ENCODE assay signal across 1 cellular context in the genomic region with DNA sequence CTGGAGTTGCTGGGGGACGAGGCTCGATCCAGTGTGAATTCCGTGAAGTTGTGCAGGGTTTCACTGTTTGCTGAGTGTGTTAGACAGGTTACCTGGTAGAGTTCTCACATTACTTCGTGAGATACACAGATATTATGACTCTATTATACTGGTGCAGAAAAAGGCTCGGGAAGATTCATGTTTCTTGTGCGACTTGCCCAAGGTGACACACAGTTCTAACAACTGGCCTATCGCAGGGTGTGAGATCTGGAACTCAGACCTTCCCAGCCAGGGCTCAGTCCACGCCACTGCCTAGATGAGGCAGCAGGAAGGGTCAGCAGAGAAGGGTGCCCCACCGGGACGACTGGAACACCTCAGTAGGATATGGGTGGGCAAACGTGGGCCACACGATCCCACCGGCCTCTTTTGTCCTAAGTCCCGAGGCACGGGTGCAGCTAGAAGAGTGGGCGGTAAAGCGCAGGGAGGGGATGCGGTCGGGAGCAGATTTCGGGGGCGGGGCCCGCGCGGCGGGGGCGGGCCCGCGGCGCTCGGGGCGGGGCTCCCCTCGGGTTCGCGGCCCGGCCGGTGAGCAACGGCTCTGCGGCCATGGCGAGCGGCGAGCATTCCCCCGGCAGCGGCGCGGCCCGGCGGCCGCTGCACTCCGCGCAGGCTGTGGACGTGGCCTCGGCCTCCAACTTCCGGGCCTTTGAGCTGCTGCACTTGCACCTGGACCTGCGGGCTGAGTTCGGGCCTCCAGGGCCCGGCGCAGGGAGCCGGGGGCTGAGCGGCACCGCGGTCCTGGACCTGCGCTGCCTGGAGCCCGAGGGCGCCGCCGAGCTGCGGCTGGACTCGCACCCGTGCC.
TF ChIP-seq lines count a peak whose summit lies in the region.

A gene with protein sequence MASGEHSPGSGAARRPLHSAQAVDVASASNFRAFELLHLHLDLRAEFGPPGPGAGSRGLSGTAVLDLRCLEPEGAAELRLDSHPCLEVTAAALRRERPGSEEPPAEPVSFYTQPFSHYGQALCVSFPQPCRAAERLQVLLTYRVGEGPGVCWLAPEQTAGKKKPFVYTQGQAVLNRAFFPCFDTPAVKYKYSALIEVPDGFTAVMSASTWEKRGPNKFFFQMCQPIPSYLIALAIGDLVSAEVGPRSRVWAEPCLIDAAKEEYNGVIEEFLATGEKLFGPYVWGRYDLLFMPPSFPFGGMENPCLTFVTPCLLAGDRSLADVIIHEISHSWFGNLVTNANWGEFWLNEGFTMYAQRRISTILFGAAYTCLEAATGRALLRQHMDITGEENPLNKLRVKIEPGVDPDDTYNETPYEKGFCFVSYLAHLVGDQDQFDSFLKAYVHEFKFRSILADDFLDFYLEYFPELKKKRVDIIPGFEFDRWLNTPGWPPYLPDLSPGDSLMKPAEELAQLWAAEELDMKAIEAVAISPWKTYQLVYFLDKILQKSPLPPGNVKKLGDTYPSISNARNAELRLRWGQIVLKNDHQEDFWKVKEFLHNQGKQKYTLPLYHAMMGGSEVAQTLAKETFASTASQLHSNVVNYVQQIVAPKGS (plus strand): TSS at position 567 of the 841 bp plus-strand sequence. CDS start 19 bp downstream, at position 586.

TF ChIP-seq in K562, 482 proteins besides CTCF, POLR2A, EP300 and RAD21 (continued from another document and continues in another):
- TF ChIP-seq, protein P1, sequence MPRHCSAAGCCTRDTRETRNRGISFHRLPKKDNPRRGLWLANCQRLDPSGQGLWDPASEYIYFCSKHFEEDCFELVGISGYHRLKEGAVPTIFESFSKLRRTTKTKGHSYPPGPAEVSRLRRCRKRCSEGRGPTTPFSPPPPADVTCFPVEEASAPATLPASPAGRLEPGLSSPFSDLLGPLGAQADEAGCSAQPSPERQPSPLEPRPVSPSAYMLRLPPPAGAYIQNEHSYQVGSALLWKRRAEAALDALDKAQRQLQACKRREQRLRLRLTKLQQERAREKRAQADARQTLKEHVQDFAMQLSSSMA (CRISPR knock-in tag; IDR thresholded peaks at IDR 0.05): no peak
- TF ChIP-seq FOSL1 (tag; conservative IDR thresholded peaks at IDR 0.05): no peak
- no peak for TF ChIP-seq ZNF24 (IDR thresholded peaks at IDR 0.05)
- no peak for TF ChIP-seq RBM39 (optimal IDR thresholded peaks at IDR 0.05; ENCODE audit: low read depth, low read length)
- no peak for TF ChIP-seq KLF1 (tag; IDR thresholded peaks at IDR 0.05)
- TF ChIP-seq POLR2H (tag; IDR thresholded peaks at IDR 0.05; ENCODE audit: low read depth): peak; percentile 47; the same call in 1 of the 2 replicates
- TF ChIP-seq TOE1 (IDR thresholded peaks at IDR 0.05; ENCODE audit: borderline replicate concordance): no peak
- 0 out of 2 replicates have a peak, but pooled peaks have one; percentile 29 for TF ChIP-seq TOE1 (CRISPR knock-in tag; IDR thresholded peaks at IDR 0.05; ENCODE audit: borderline replicate concordance, low read depth)
- TF ChIP-seq TAF9B (IDR thresholded peaks at IDR 0.05; ENCODE audit: partially characterized antibody): no peak
- TF ChIP-seq KDM5B (IDR thresholded peaks at IDR 0.05; ENCODE audit: insufficient replicate concordance, low read depth, low read length): peak; percentile 85
- TF ChIP-seq FOXA3 (CRISPR knock-in tag; conservative IDR thresholded peaks at IDR 0.05 in 1 of 2, IDR thresholded peaks at IDR 0.05 in 1 of 2): no peak
- TF ChIP-seq IRF2 (CRISPR knock-in tag; IDR thresholded peaks at IDR 0.05): no peak
- TF ChIP-seq, protein P2, sequence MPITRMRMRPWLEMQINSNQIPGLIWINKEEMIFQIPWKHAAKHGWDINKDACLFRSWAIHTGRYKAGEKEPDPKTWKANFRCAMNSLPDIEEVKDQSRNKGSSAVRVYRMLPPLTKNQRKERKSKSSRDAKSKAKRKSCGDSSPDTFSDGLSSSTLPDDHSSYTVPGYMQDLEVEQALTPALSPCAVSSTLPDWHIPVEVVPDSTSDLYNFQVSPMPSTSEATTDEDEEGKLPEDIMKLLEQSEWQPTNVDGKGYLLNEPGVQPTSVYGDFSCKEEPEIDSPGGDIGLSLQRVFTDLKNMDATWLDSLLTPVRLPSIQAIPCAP (CRISPR knock-in tag; IDR thresholded peaks at IDR 0.05; ENCODE audit: borderline replicate concordance): no peak
- TF ChIP-seq JUND (IDR thresholded peaks at IDR 0.05; ENCODE audit: borderline replicate concordance, low read depth, low read length): 0 out of 2 replicates have a peak, but pooled peaks have one; percentile 7
- TF ChIP-seq JUND (tag; IDR thresholded peaks at IDR 0.05; ENCODE audit: borderline replicate concordance, low read depth, low read length): no peak
- TF ChIP-seq, protein P3, sequence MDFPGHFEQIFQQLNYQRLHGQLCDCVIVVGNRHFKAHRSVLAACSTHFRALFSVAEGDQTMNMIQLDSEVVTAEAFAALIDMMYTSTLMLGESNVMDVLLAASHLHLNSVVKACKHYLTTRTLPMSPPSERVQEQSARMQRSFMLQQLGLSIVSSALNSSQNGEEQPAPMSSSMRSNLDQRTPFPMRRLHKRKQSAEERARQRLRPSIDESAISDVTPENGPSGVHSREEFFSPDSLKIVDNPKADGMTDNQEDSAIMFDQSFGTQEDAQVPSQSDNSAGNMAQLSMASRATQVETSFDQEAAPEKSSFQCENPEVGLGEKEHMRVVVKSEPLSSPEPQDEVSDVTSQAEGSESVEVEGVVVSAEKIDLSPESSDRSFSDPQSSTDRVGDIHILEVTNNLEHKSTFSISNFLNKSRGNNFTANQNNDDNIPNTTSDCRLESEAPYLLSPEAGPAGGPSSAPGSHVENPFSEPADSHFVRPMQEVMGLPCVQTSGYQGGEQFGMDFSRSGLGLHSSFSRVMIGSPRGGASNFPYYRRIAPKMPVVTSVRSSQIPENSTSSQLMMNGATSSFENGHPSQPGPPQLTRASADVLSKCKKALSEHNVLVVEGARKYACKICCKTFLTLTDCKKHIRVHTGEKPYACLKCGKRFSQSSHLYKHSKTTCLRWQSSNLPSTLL (IDR thresholded peaks at IDR 0.05): no peak
- no peak for TF ChIP-seq GABPA (tag; conservative IDR thresholded peaks at IDR 0.05; ENCODE audit: low read depth)
- no peak for TF ChIP-seq ETS2 (tag; IDR thresholded peaks at IDR 0.05; ENCODE audit: borderline replicate concordance, poor library complexity, severe bottlenecking)
- peak in 1 of 2 experiments; percentile 72; a peak in 1 of 4 replicates for TF ChIP-seq TEAD1 (CRISPR knock-in tag; IDR thresholded peaks at IDR 0.05)
- no peak for TF ChIP-seq MCM5 (IDR thresholded peaks at IDR 0.05; ENCODE audit: low read depth)
- TF ChIP-seq, protein P4, sequence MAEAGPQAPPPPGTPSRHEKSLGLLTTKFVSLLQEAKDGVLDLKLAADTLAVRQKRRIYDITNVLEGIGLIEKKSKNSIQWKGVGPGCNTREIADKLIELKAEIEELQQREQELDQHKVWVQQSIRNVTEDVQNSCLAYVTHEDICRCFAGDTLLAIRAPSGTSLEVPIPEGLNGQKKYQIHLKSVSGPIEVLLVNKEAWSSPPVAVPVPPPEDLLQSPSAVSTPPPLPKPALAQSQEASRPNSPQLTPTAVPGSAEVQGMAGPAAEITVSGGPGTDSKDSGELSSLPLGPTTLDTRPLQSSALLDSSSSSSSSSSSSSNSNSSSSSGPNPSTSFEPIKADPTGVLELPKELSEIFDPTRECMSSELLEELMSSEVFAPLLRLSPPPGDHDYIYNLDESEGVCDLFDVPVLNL (CRISPR knock-in tag; IDR thresholded peaks at IDR 0.05; ENCODE audit: low read depth): peak; percentile 14; the same call in 1 of the 2 replicates
- TF ChIP-seq ZC3H4 (CRISPR knock-in tag; IDR thresholded peaks at IDR 0.05; ENCODE audit: borderline replicate concordance): no peak
- TF ChIP-seq, protein P5, sequence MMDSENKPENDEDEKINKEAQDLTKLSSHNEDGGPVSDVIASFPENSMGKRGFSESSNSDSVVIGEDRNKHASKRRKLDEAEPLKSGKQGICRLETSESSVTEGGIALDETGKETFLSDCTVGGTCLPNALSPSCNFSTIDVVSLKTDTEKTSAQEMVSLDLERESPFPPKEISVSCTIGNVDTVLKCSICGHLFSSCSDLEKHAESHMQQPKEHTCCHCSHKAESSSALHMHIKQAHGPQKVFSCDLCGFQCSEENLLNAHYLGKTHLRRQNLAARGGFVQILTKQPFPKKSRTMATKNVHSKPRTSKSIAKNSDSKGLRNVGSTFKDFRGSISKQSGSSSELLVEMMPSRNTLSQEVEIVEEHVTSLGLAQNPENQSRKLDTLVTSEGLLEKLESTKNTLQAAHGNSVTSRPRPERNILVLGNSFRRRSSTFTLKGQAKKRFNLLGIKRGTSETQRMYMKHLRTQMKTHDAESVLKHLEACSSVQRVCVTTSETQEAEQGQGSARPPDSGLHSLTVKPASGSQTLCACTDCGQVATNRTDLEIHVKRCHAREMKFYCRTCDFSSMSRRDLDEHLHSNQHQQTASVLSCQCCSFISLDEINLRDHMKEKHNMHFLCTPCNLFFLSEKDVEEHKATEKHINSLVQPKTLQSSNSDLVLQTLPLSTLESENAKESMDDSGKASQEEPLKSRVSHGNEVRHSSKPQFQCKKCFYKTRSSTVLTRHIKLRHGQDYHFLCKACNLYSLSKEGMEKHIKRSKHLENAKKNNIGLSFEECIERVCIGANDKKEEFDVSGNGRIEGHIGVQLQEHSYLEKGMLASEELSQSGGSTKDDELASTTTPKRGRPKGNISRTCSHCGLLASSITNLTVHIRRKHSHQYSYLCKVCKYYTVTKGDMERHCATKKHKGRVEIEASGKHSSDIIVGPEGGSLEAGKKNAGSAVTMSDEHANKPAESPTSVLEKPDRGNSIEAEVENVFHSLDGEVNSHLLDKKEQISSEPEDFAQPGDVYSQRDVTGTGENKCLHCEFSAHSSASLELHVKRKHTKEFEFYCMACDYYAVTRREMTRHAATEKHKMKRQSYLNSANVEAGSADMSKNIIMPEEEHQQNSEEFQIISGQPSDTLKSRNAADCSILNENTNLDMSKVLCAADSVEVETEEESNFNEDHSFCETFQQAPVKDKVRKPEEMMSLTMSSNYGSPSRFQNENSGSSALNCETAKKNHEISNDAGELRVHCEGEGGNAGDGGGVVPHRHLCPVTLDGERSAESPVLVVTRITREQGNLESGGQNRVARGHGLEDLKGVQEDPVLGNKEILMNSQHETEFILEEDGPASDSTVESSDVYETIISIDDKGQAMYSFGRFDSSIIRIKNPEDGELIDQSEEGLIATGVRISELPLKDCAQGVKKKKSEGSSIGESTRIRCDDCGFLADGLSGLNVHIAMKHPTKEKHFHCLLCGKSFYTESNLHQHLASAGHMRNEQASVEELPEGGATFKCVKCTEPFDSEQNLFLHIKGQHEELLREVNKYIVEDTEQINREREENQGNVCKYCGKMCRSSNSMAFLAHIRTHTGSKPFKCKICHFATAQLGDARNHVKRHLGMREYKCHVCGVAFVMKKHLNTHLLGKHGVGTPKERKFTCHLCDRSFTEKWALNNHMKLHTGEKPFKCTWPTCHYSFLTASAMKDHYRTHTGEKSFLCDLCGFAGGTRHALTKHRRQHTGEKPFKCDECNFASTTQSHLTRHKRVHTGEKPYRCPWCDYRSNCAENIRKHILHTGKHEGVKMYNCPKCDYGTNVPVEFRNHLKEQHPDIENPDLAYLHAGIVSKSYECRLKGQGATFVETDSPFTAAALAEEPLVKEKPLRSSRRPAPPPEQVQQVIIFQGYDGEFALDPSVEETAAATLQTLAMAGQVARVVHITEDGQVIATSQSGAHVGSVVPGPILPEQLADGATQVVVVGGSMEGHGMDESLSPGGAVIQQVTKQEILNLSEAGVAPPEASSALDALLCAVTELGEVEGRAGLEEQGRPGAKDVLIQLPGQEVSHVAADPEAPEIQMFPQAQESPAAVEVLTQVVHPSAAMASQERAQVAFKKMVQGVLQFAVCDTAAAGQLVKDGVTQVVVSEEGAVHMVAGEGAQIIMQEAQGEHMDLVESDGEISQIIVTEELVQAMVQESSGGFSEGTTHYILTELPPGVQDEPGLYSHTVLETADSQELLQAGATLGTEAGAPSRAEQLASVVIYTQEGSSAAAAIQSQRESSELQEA (IDR thresholded peaks at IDR 0.05; ENCODE audit: low read depth): no peak
- TF ChIP-seq MEF2A (IDR thresholded peaks at IDR 0.05; ENCODE audit: control insufficient read depth, low read depth, low read length): 0 out of 2 replicates have a peak, but pooled peaks have one; percentile 22
- TF ChIP-seq ZBTB1 (CRISPR knock-in tag; IDR thresholded peaks at IDR 0.05; ENCODE audit: borderline replicate concordance, low read depth): peak; percentile 15
- TF ChIP-seq TFAM (CRISPR knock-in tag; conservative IDR thresholded peaks at IDR 0.05): no peak
- TF ChIP-seq PTBP1 (IDR thresholded peaks at IDR 0.05; ENCODE audit: low read depth, low read length): no peak
- no peak for TF ChIP-seq KDM2B (CRISPR knock-in tag; IDR thresholded peaks at IDR 0.05)
- TF ChIP-seq, protein P6, sequence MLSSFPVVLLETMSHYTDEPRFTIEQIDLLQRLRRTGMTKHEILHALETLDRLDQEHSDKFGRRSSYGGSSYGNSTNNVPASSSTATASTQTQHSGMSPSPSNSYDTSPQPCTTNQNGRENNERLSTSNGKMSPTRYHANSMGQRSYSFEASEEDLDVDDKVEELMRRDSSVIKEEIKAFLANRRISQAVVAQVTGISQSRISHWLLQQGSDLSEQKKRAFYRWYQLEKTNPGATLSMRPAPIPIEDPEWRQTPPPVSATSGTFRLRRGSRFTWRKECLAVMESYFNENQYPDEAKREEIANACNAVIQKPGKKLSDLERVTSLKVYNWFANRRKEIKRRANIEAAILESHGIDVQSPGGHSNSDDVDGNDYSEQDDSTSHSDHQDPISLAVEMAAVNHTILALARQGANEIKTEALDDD (IDR thresholded peaks at IDR 0.05): no peak
- TF ChIP-seq, protein P7, sequence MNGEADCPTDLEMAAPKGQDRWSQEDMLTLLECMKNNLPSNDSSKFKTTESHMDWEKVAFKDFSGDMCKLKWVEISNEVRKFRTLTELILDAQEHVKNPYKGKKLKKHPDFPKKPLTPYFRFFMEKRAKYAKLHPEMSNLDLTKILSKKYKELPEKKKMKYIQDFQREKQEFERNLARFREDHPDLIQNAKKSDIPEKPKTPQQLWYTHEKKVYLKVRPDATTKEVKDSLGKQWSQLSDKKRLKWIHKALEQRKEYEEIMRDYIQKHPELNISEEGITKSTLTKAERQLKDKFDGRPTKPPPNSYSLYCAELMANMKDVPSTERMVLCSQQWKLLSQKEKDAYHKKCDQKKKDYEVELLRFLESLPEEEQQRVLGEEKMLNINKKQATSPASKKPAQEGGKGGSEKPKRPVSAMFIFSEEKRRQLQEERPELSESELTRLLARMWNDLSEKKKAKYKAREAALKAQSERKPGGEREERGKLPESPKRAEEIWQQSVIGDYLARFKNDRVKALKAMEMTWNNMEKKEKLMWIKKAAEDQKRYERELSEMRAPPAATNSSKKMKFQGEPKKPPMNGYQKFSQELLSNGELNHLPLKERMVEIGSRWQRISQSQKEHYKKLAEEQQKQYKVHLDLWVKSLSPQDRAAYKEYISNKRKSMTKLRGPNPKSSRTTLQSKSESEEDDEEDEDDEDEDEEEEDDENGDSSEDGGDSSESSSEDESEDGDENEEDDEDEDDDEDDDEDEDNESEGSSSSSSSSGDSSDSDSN (IDR thresholded peaks at IDR 0.05; ENCODE audit: borderline replicate concordance in 1 of 2, low read depth in 2 of 2, low read length in 2 of 2): peak in 1 of 2 experiments; percentile 59; a peak in 1 of 4 replicates
- 0 out of 2 replicates have a peak, but pooled peaks have one; percentile 64 for TF ChIP-seq ZNF668 (CRISPR knock-in tag; IDR thresholded peaks at IDR 0.05)
- TF ChIP-seq, protein P8, sequence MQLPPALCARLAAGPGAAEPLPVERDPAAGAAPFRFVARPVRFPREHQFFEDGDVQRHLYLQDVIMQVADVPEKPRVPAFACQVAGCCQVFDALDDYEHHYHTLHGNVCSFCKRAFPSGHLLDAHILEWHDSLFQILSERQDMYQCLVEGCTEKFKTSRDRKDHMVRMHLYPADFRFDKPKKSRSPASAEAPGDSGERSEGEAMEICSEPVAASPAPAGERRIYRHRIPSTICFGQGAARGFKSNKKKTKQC (CRISPR knock-in tag; IDR thresholded peaks at IDR 0.05): no peak
- no peak for TF ChIP-seq ZC3H8 (IDR thresholded peaks at IDR 0.05)
